Comparison of ENCODE assay signal across 1 cellular context in genomic region chr10:80158598-80159127, GRCh38.
TF ChIP-seq lines count a peak whose summit lies in the region.

No MANE protein-coding gene starts in this region.

TF ChIP-seq in K562, 482 proteins besides CTCF, POLR2A, EP300 and RAD21 (continued from another document and continues in another):
- TF ChIP-seq HDAC8 (tag; IDR thresholded peaks at IDR 0.05) (no peak), ADNP (tag; IDR thresholded peaks at IDR 0.05) (no peak), RBBP5 (IDR thresholded peaks at IDR 0.05; ENCODE audit: borderline replicate concordance, insufficient read depth, low read length, poor library complexity, severe bottlenecking) (no peak), ZNF175 (CRISPR knock-in tag; IDR thresholded peaks at IDR 0.05; ENCODE audit: low read depth) (peak; percentile 77; the same call in 1 of the 2 replicates), STAT5A (IDR thresholded peaks at IDR 0.05; ENCODE audit: borderline replicate concordance, low read length) (no peak), CTBP1 (IDR thresholded peaks at IDR 0.05; ENCODE audit: borderline replicate concordance) (peak; percentile 68), SAFB (IDR thresholded peaks at IDR 0.05; ENCODE audit: borderline replicate concordance, low read depth, low read length) (no peak), HCFC1 (IDR thresholded peaks at IDR 0.05; ENCODE audit: low read depth, low read length) (peak; percentile 41; the same call in 1 of the 2 replicates), PKNOX1 (IDR thresholded peaks at IDR 0.05) (peak; percentile 33; the same call in 1 of the 2 replicates), CREBBP (IDR thresholded peaks at IDR 0.05; ENCODE audit: low read depth, low read length) (no peak), ZNF766 (CRISPR knock-in tag; conservative IDR thresholded peaks at IDR 0.05) (no peak), SREBF2 (CRISPR knock-in tag; IDR thresholded peaks at IDR 0.05) (no peak), YBX1 (IDR thresholded peaks at IDR 0.05) (no peak), PRMT5 (CRISPR knock-in tag; IDR thresholded peaks at IDR 0.05) (no peak), KDM4B (IDR thresholded peaks at IDR 0.05; ENCODE audit: borderline replicate concordance in 2 of 2, low read depth in 1 of 2) (no peak), MXD1 (CRISPR knock-in tag; IDR thresholded peaks at IDR 0.05; ENCODE audit: borderline replicate concordance, poor library complexity, severe bottlenecking) (no peak), CUX1 (CRISPR knock-in tag; IDR thresholded peaks at IDR 0.05) (no peak), RCOR1 (IDR thresholded peaks at IDR 0.05; ENCODE audit: borderline replicate concordance in 1 of 2, low read depth in 2 of 2, low read length in 2 of 2) (peak in 1 of 2 experiments; percentile 60; a peak in 1 of 4 replicates), ZNF124 (CRISPR knock-in tag; IDR thresholded peaks at IDR 0.05) (no peak), MCM2 (IDR thresholded peaks at IDR 0.05; ENCODE audit: low read depth) (no peak), CBX1 (IDR thresholded peaks at IDR 0.05; ENCODE audit: low read depth) (no peak), FOXK2 (conservative IDR thresholded peaks at IDR 0.05 in 1 of 2, IDR thresholded peaks at IDR 0.05 in 1 of 2; ENCODE audit: low read depth in 2 of 2) (peak; percentile 87 to 89), HNRNPK (IDR thresholded peaks at IDR 0.05; ENCODE audit: low read depth, low read length, poor library complexity, severe bottlenecking) (no peak), U2AF1 (optimal IDR thresholded peaks at IDR 0.05; ENCODE audit: low read depth, low read length) (no peak), NELFE (IDR thresholded peaks at IDR 0.05; ENCODE audit: insufficient read depth, insufficient read length) (no peak), ZNF197 (CRISPR knock-in tag; IDR thresholded peaks at IDR 0.05; ENCODE audit: low read depth) (no peak), ZBTB7A (IDR thresholded peaks at IDR 0.05; ENCODE audit: borderline replicate concordance, control insufficient read depth, low read depth, low read length) (no peak), JUN (IDR thresholded peaks at IDR 0.05; ENCODE audit: borderline replicate concordance, low read depth, low read length) (peak; percentile 97), JUN (CRISPR knock-in tag; IDR thresholded peaks at IDR 0.05; ENCODE audit: borderline replicate concordance) (no peak), ARHGAP35 (IDR thresholded peaks at IDR 0.05; ENCODE audit: partially characterized antibody) (no peak), ZBTB26 (CRISPR knock-in tag; IDR thresholded peaks at IDR 0.05) (no peak; the same call in 1 of the 2 replicates), GTF2A2 (tag; IDR thresholded peaks at IDR 0.05) (no peak), THAP12 (CRISPR knock-in tag; IDR thresholded peaks at IDR 0.05) (no peak), NUFIP1 (IDR thresholded peaks at IDR 0.05; ENCODE audit: partially characterized antibody) (no peak), GABPB2 (CRISPR knock-in tag; conservative IDR thresholded peaks at IDR 0.05) (no peak), ZFX (CRISPR knock-in tag; IDR thresholded peaks at IDR 0.05) (no peak), CBX2 (IDR thresholded peaks at IDR 0.05; ENCODE audit: insufficient read depth, low read length, poor library complexity, severe bottlenecking) (no peak), NCOA1 (IDR thresholded peaks at IDR 0.05; ENCODE audit: low read depth) (peak; percentile 69; the same call in 1 of the 2 replicates), DNMT1 (IDR thresholded peaks at IDR 0.05) (no peak), L3MBTL2 (IDR thresholded peaks at IDR 0.05) (peak; percentile 78), CBFA2T2 (conservative IDR thresholded peaks at IDR 0.05) (no peak)
- TF ChIP-seq, protein P1, sequence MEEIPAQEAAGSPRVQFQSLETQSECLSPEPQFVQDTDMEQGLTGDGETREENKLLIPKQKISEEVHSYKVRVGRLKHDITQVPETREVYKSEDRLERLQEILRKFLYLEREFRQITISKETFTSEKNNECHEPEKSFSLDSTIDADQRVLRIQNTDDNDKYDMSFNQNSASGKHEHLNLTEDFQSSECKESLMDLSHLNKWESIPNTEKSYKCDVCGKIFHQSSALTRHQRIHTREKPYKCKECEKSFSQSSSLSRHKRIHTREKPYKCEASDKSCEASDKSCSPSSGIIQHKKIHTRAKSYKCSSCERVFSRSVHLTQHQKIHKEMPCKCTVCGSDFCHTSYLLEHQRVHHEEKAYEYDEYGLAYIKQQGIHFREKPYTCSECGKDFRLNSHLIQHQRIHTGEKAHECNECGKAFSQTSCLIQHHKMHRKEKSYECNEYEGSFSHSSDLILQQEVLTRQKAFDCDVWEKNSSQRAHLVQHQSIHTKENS (CRISPR knock-in tag; IDR thresholded peaks at IDR 0.05), result no peak
- TF ChIP-seq, protein P2, sequence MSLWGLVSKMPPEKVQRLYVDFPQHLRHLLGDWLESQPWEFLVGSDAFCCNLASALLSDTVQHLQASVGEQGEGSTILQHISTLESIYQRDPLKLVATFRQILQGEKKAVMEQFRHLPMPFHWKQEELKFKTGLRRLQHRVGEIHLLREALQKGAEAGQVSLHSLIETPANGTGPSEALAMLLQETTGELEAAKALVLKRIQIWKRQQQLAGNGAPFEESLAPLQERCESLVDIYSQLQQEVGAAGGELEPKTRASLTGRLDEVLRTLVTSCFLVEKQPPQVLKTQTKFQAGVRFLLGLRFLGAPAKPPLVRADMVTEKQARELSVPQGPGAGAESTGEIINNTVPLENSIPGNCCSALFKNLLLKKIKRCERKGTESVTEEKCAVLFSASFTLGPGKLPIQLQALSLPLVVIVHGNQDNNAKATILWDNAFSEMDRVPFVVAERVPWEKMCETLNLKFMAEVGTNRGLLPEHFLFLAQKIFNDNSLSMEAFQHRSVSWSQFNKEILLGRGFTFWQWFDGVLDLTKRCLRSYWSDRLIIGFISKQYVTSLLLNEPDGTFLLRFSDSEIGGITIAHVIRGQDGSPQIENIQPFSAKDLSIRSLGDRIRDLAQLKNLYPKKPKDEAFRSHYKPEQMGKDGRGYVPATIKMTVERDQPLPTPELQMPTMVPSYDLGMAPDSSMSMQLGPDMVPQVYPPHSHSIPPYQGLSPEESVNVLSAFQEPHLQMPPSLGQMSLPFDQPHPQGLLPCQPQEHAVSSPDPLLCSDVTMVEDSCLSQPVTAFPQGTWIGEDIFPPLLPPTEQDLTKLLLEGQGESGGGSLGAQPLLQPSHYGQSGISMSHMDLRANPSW (CRISPR knock-in tag; IDR thresholded peaks at IDR 0.05), result no peak
- TF ChIP-seq, protein P3, sequence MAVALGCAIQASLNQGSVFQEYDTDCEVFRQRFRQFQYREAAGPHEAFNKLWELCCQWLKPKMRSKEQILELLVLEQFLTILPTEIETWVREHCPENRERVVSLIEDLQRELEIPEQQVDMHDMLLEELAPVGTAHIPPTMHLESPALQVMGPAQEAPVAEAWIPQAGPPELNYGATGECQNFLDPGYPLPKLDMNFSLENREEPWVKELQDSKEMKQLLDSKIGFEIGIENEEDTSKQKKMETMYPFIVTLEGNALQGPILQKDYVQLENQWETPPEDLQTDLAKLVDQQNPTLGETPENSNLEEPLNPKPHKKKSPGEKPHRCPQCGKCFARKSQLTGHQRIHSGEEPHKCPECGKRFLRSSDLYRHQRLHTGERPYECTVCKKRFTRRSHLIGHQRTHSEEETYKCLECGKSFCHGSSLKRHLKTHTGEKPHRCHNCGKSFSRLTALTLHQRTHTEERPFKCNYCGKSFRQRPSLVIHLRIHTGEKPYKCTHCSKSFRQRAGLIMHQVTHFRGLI (CRISPR knock-in tag; IDR thresholded peaks at IDR 0.05), result no peak
- TF ChIP-seq, protein P4, sequence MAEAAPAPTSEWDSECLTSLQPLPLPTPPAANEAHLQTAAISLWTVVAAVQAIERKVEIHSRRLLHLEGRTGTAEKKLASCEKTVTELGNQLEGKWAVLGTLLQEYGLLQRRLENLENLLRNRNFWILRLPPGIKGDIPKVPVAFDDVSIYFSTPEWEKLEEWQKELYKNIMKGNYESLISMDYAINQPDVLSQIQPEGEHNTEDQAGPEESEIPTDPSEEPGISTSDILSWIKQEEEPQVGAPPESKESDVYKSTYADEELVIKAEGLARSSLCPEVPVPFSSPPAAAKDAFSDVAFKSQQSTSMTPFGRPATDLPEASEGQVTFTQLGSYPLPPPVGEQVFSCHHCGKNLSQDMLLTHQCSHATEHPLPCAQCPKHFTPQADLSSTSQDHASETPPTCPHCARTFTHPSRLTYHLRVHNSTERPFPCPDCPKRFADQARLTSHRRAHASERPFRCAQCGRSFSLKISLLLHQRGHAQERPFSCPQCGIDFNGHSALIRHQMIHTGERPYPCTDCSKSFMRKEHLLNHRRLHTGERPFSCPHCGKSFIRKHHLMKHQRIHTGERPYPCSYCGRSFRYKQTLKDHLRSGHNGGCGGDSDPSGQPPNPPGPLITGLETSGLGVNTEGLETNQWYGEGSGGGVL (CRISPR knock-in tag; IDR thresholded peaks at IDR 0.05), result no peak
- TF ChIP-seq, protein P5, sequence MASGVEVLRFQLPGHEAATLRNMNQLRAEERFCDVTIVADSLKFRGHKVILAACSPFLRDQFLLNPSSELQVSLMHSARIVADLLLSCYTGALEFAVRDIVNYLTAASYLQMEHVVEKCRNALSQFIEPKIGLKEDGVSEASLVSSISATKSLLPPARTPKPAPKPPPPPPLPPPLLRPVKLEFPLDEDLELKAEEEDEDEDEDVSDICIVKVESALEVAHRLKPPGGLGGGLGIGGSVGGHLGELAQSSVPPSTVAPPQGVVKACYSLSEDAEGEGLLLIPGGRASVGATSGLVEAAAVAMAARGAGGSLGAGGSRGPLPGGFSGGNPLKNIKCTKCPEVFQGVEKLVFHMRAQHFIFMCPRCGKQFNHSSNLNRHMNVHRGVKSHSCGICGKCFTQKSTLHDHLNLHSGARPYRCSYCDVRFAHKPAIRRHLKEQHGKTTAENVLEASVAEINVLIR (CRISPR knock-in tag; IDR thresholded peaks at IDR 0.05), result no peak
